10 cellular contexts compared by ENCODE assay signal in the genomic region with DNA sequence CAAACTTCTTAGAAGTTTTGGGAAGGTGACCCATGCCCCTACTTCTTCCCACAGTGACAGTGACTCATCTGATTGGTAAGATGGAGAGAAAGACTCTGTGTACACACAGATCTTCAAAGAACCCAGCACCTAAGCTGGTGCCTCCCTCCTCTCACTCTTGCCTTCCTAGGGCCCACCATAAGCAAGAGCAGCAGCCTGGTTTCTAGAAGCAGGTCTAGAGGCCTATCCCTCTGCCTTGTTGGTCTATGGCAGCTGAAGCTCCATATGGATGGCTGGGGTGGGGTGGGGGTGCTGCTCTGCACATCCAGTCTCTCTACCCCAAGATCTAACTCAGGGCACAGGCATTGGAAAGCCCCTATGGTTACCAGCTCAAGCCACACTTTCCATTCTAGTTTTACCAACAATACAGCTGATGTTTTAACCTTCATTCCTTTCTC. TPM values are rescaled to one million over a fixed set of nuclear protein-coding genes. Genes with fewer than 3 reads are reported as not detected.
DNase-seq lines count a peak whose midpoint lies in the region; ATAC-seq and TF ChIP-seq lines count a peak whose summit lies in the region.
"Had no signal": no experiment of that assay in that cellular context is flagged by ENCODE, and none has a peak within 500 bp of the region (broad histone marks: within the 10 kb centered on the region; RNA-seq: fewer than 3 reads in every experiment).

No MANE protein-coding gene starts in this region.

- H3K4me1 ChIP-seq in tibial artery, result peaks cover 0 to 5% (median 0%) of the 10 kb centered on the region in 4 donors

- no peak overlapping the region for H3K4me3 ChIP-seq in tibial artery

- no peak for TF ChIP-seq CTCF in GM13977 (IDR thresholded peaks at IDR 0.05; ENCODE audit: extremely low read depth, insufficient read depth, missing control alignments)
- TF ChIP-seq CTCF in tibial artery (IDR thresholded peaks at IDR 0.05), result no peak

- H3K9me3 Mint-ChIP-seq in activated CD4-positive, alpha-beta T cell treated with anti-CD3 and anti-CD28 coated beads, Interleukin-2, amount 10 ng/mL, durations not matched to agents 24 days and 14 days, result no peaks in the 10 kb centered on the region
- H3K9me3 Mint-ChIP-seq in activated naive CD8-positive, alpha-beta T cell treated with anti-CD3 and anti-CD28 coated beads, Interleukin-2, amount 50 U/mL, for 24 hours, result no peaks in the 10 kb centered on the region

- intact Hi-C loops in activated CD4-positive, alpha-beta T cell treated with anti-CD3 and anti-CD28 coated beads, Interleukin-2, amount 10 ng/mL, durations not matched to agents 24 days and 14 days (cut with micrococcal nuclease), result loop anchor here (1.0 to 5.0 kb wide), 3 partner anchors 21 to 117 kb away; partner anchors contain the start of genes ATP6V0A1 and STAT3
- intact Hi-C loops in tibial artery (cut with DNase I; ENCODE audit: low total_unique reads), result no loop called here

- peak overlapping the region; percentile 75 for H3K4me3 Mint-ChIP-seq in activated CD4-positive, alpha-beta T cell treated with anti-CD3 and anti-CD28 coated beads, Interleukin-2, amount 10 ng/mL, durations not matched to agents 24 days and 14 days
- peak overlapping the region; percentile 50 for H3K4me3 Mint-ChIP-seq in activated naive CD8-positive, alpha-beta T cell treated with anti-CD3 and anti-CD28 coated beads, Interleukin-2, amount 50 U/mL, for 24 hours

- H3K36me3 Mint-ChIP-seq in activated CD4-positive, alpha-beta T cell treated with anti-CD3 and anti-CD28 coated beads, Interleukin-2, amount 10 ng/mL, durations not matched to agents 24 days and 14 days (ENCODE audit: low read depth), result peaks cover 74% of the 10 kb centered on the region
- H3K36me3 Mint-ChIP-seq in activated naive CD8-positive, alpha-beta T cell treated with anti-CD3 and anti-CD28 coated beads, Interleukin-2, amount 50 U/mL, for 24 hours (ENCODE audit: low read depth), result peaks cover 56% of the 10 kb centered on the region

- H3K27me3 ChIP-seq in tibial artery, result no peaks in the 10 kb centered on the region

- peaks cover 55% of the 10 kb centered on the region for H3K4me1 Mint-ChIP-seq in activated CD4-positive, alpha-beta T cell treated with anti-CD3 and anti-CD28 coated beads, Interleukin-2, amount 10 ng/mL, durations not matched to agents 24 days and 14 days
- H3K4me1 Mint-ChIP-seq in activated naive CD8-positive, alpha-beta T cell treated with anti-CD3 and anti-CD28 coated beads, Interleukin-2, amount 50 U/mL, for 24 hours, result peaks cover 70% of the 10 kb centered on the region

- no peaks in the 10 kb centered on the region for H3K27me3 Mint-ChIP-seq in activated CD4-positive, alpha-beta T cell treated with anti-CD3 and anti-CD28 coated beads, Interleukin-2, amount 10 ng/mL, durations not matched to agents 24 days and 14 days
- no peaks in the 10 kb centered on the region for H3K27me3 Mint-ChIP-seq in activated naive CD8-positive, alpha-beta T cell treated with anti-CD3 and anti-CD28 coated beads, Interleukin-2, amount 50 U/mL, for 24 hours

- peaks cover 74 to 94% (median 90%) of the 10 kb centered on the region in 3 donors for H3K36me3 ChIP-seq in tibial artery

- no peak overlapping the region for H3K27ac ChIP-seq in tibial artery

- peak overlapping the region; percentile 99 for H3K27ac Mint-ChIP-seq in activated CD4-positive, alpha-beta T cell treated with anti-CD3 and anti-CD28 coated beads, Interleukin-2, amount 10 ng/mL, durations not matched to agents 24 days and 14 days
- H3K27ac Mint-ChIP-seq in activated naive CD8-positive, alpha-beta T cell treated with anti-CD3 and anti-CD28 coated beads, Interleukin-2, amount 50 U/mL, for 24 hours, result peak overlapping the region; percentile 83

- DNase-seq in activated T-cell treated with anti-CD3 and anti-CD28 coated beads for 24 hours (ENCODE audit: low read depth), result peak; percentile 27
- DNase-seq in activated T-cell treated with anti-CD3 and anti-CD28 coated beads for 4 hours, result no peak
- peak; percentile 85 for DNase-seq in activated CD4-positive, alpha-beta T cell treated with anti-CD3 and anti-CD28 coated beads, Interleukin-2, amount 10 ng/mL, durations not matched to agents 24 days and 14 days
- DNase-seq in activated naive CD8-positive, alpha-beta T cell treated with anti-CD3 and anti-CD28 coated beads, Interleukin-2, amount 50 U/mL, for 24 hours, result peak; percentile 51
- peak; percentile 16 to 18 for DNase-seq in stimulated activated CD4-positive, alpha-beta T cell treated with anti-CD3 and anti-CD28 coated beads, Interleukin-4, amount 100 ng/mL, for 4 hours
- DNase-seq in GM13977 (ENCODE audit: low spot score), result no peak
- DNase-seq in tibial artery, result no peak
- DNase-seq: 8988T, hypothalamus had no signal

- H3K9me3 ChIP-seq in tibial artery, result no peaks in the 10 kb centered on the region

- in situ Hi-C loops in GM13977 (cut with MboI; ENCODE audit: low pct_unique_long_range_greater_than_20kb, low sequenced_read_pairs, unreplicated experiment), result no loop called here

- ATAC-seq in activated naive CD8-positive, alpha-beta T cell treated with anti-CD3 and anti-CD28 coated beads, Interleukin-2, amount 50 U/mL, for 24 hours, result peak; percentile 68
- no peak for ATAC-seq in HG02884 (IDR thresholded peaks at IDR 0.05; ENCODE audit: unreplicated experiment)

RNA-seq across cellular contexts. Expression of gene STAT3, which starts 47.5 kb away (rescaled TPM):
- 252 and 258 TPM in 2 replicates for total RNA-seq in activated CD4-positive, alpha-beta T cell treated with anti-CD3 and anti-CD28 coated beads, Interleukin-2, amount 10 ng/mL, durations not matched to agents 24 days and 14 days

RNA-seq across cellular contexts. Expression of gene STAT5A, which starts 52.4 kb away (rescaled TPM):
- 346 and 348 TPM in 2 replicates for total RNA-seq in activated CD4-positive, alpha-beta T cell treated with anti-CD3 and anti-CD28 coated beads, Interleukin-2, amount 10 ng/mL, durations not matched to agents 24 days and 14 days

Comparison
In these comparisons a context has a peak if more than half of its experiments do, and no peak if none do; other contexts are left out.
1. DNase-seq: peak in activated T-cell treated with anti-CD3 and anti-CD28 coated beads for 24 hours (single experiment), activated CD4-positive, alpha-beta T cell treated with anti-CD3 and anti-CD28 coated beads, Interleukin-2, amount 10 ng/mL, durations not matched to agents 24 days and 14 days (single experiment), activated naive CD8-positive, alpha-beta T cell treated with anti-CD3 and anti-CD28 coated beads, Interleukin-2, amount 50 U/mL, for 24 hours (single experiment) and stimulated activated CD4-positive, alpha-beta T cell treated with anti-CD3 and anti-CD28 coated beads, Interleukin-4, amount 100 ng/mL, for 4 hours (2 of 2); none in activated T-cell treated with anti-CD3 and anti-CD28 coated beads for 4 hours (single experiment), GM13977 (single experiment) and tibial artery (0 of 2).